ENCODE assay signal across 13 cellular contexts in genomic region chr3:156522673-156523072, GRCh38.
"Had no signal": no experiment of that assay in that cellular context is flagged by ENCODE, and none has a peak within 500 bp of the region (broad histone marks: within the 10 kb centered on the region; RNA-seq: fewer than 3 reads in every experiment).

No MANE protein-coding gene starts in this region.

- H3K4me3 Mint-ChIP-seq: activated CD4-positive, alpha-beta memory T cell treated with anti-CD3 and anti-CD28 coated beads, Interleukin-2, amount 10 ng/mL, durations not matched to agents 7 days and 5 days; immature natural killer cell; mesothelial cell of epicardium; stimulated activated naive CD8-positive, alpha-beta T cell treated with anti-CD3 and anti-CD28 coated beads, Interleukin-15, Interleukin-2, amounts not matched to agents 100 ng/mL and 50 ng/mL, for 24 hours had no signal

- H3K27ac Mint-ChIP-seq: activated CD4-positive, alpha-beta memory T cell treated with anti-CD3 and anti-CD28 coated beads, Interleukin-2, amount 10 ng/mL, durations not matched to agents 7 days and 5 days; mesothelial cell of epicardium; stimulated activated naive CD8-positive, alpha-beta T cell treated with anti-CD3 and anti-CD28 coated beads, Interleukin-15, Interleukin-2, amounts not matched to agents 100 ng/mL and 50 ng/mL, for 24 hours had no signal

- H3K9me3 Mint-ChIP-seq: immature natural killer cell; mesothelial cell of epicardium; stimulated activated naive CD8-positive, alpha-beta T cell treated with anti-CD3 and anti-CD28 coated beads, Interleukin-15, Interleukin-2, amounts not matched to agents 100 ng/mL and 50 ng/mL, for 24 hours had no signal

- H3K4me1 ChIP-seq: lower lobe of right lung, upper lobe of left lung had no signal

- DNase-seq: activated CD4-positive, alpha-beta memory T cell treated with anti-CD3 and anti-CD28 coated beads, Interleukin-2, amount 10 ng/mL, durations not matched to agents 7 days and 5 days; aorta; foreskin fibroblast; immature natural killer cell; left cardiac atrium; lower lobe of right lung; stimulated activated CD4-positive, alpha-beta T cell treated with anti-CD3 and anti-CD28 coated beads, Interleukin-15, amount 100 ng/mL, for 24 hours; stimulated activated CD4-positive, alpha-beta T cell treated with anti-CD3 and anti-CD28 coated beads, Interleukin-4, amount 100 ng/mL, for 24 hours; upper lobe of left lung had no signal

- ATAC-seq: left cardiac atrium, lower lobe of right lung had no signal

- H3K4me3 ChIP-seq: esophagus muscularis mucosa, lower lobe of right lung, upper lobe of left lung had no signal

- H3K36me3 ChIP-seq: upper lobe of left lung had no signal

- H3K27me3 ChIP-seq: esophagus muscularis mucosa, upper lobe of left lung had no signal

- H3K36me3 Mint-ChIP-seq: mesothelial cell of epicardium had no signal

- H3K9me3 ChIP-seq: esophagus muscularis mucosa, lower lobe of right lung, upper lobe of left lung had no signal

- H3K27ac ChIP-seq: esophagus muscularis mucosa, lower lobe of right lung, parathyroid adenoma, upper lobe of left lung had no signal
